ENCODE assay signal across 8 cellular contexts in the genomic region with DNA sequence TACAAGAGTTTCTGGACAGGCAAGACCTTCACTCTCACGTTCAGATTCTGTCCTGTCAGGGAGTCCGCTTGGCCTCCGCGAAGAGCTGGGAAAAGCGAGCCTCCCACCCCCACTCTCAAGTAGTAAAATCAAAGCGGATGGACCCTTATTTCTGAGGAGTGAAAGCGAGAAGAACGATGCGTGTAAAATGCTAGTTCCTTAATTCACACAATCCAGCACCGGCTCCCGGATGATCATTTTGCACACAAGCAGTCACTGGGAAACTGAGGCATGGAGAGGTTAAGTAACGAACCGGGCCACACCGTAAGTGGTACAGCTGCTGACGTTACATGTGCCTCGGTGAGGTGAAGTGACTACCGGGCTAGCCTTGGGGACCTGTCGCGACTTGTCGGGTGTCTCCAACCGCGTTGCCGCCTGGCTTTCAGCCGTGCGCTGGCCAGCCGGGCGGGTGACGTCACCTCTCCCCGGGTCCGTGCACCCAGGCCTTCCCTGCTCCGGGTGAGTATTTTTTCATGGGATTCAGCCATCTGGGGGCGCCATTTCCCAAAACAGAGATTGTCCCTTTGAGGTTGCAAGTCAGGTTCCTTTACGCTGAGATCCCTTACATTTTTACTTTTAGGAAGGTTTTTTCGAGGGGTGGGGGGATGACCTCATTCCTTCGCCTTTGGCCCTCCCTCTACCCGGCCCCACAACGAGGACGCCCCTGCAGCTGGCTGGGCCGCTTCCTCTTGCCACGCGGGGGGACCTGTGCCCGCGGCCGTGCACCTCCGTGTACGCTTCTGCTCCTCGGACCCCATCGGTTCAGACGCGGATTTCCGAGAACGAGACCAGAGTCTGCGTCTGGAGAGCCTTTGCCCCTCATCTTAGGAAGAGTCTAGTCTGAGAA. TPM values are rescaled to one million over a fixed set of nuclear protein-coding genes. Genes with fewer than 3 reads are reported as not detected.
DNase-seq lines count a peak whose midpoint lies in the region; ATAC-seq and TF ChIP-seq lines count a peak whose summit lies in the region.

No MANE protein-coding gene starts in this region.

- peak; percentile 46 for ATAC-seq in Right ventricle myocardium inferior
- ATAC-seq in GM21381 (IDR thresholded peaks at IDR 0.05; ENCODE audit: unreplicated experiment): no peak
- no peak for ATAC-seq in HG03439 (IDR thresholded peaks at IDR 0.05; ENCODE audit: unreplicated experiment)
- no peak for ATAC-seq in HG03039 (IDR thresholded peaks at IDR 0.05; ENCODE audit: unreplicated experiment)

- no peak overlapping the region for H3K27ac ChIP-seq in parathyroid adenoma

- H3K9me3 ChIP-seq in parathyroid adenoma (ENCODE audit: control insufficient read depth, low read length): no peaks in the 10 kb centered on the region

- intact Hi-C loops in Right ventricle myocardium inferior (cut with DNase I): no loop called here

- H3K79me2 ChIP-seq in parathyroid adenoma: no peaks in the 10 kb centered on the region

- no peaks in the 10 kb centered on the region for H3K36me3 ChIP-seq in parathyroid adenoma (ENCODE audit: control insufficient read depth, insufficient read depth, low read length)

- peak; percentile 72 for DNase-seq in activated CD4-positive, alpha-beta T cell treated with anti-CD3 and anti-CD28 coated beads for 48 hours
- no peak for DNase-seq in activated CD4-positive, alpha-beta T cell treated with anti-CD3 and anti-CD28 coated beads, Interleukin-2, amount 50 U/mL, for 1 hour
- peak; percentile 15 for DNase-seq in activated naive CD4-positive, alpha-beta T cell treated with Interleukin-2 at 50 U/mL for 16 hours
- DNase-seq in Right ventricle myocardium inferior (ENCODE audit: missing footprints): peak; percentile 63

- H3K4me2 ChIP-seq in parathyroid adenoma (ENCODE audit: low read length): peak overlapping the region; percentile 52

- no peaks in the 10 kb centered on the region for H3K4me1 ChIP-seq in parathyroid adenoma

- H3K9ac ChIP-seq in parathyroid adenoma: no peak overlapping the region

- no peak overlapping the region for H2AFZ ChIP-seq in parathyroid adenoma

- H3K27me3 ChIP-seq in parathyroid adenoma (ENCODE audit: control insufficient read depth, insufficient read depth, low read length): no peaks in the 10 kb centered on the region

- no peak for TF ChIP-seq CTCF in parathyroid adenoma (IDR thresholded peaks at IDR 0.05)

- H3K4me3 ChIP-seq in parathyroid adenoma (ENCODE audit: low read depth, low read length): peak overlapping the region; percentile 3

RNA-seq across cellular contexts. Expression of gene SFRP2, which starts 3.4 kb away (rescaled TPM):
- total RNA-seq in Right ventricle myocardium inferior: not detected

RNA-seq across cellular contexts. Expression of gene RNF175, which starts 32.4 kb away (rescaled TPM):
- total RNA-seq in Right ventricle myocardium inferior: 0.30 TPM
